8 cellular contexts compared by ENCODE assay signal in the genomic region with DNA sequence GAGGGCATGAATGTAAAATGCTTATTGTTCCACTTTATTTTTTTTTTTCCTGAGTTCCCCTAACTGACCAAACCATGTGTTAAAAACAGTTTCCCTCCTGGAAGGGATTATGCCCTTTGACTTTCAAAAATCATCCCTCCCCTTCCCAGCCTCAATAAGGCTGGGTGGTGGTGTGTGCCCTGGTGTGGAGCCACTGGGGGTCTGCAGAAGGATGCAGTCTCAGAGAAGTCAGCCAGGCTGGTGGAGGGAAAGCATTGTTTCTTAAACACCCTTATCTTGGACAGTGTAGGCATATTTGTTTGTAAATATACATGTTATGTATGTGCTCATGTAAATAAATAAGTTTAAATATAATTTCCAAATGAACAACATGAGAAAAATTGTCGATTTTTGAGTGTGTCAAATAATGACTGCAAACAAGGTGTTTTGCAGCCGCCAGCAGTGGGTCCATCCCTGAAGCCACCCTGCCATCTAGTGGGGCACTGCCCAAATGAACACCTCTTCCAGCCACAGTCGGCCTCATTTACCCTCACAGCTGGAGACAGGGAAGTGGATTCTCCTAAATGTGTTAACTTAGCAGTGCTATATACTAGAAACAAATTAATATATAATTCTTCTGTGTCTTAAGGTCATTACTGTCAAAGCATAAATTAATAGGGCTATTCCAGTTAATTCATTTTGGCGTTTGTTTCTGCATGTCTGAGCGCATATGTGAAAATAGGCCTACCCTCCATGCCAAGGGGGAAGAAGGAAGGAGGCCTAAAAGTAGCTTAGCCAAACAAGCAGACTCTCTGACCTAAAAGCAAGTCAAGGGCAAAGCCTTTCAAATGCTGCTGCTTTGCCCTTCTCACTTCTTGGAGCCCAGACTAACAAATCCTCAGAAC.
A peak's percentile ranks its signal among the peaks of the same experiment; 100 is the strongest.
DNase-seq lines count a peak whose midpoint lies in the region; ATAC-seq, FAIRE-seq and TF ChIP-seq lines count a peak whose summit lies in the region.

No MANE protein-coding gene starts in this region.

- H2AFZ ChIP-seq in K562 (ENCODE audit: low read depth, low read length) = no peak overlapping the region

- WGBS in K562 (ENCODE audit: insufficient coverage, low coverage, missing lambda C conversion rate) = 2% methylated on average over 5 of the region's 5 CpGs

- no peaks in the 10 kb centered on the region for H3K4me1 ChIP-seq in K562 (replicated peaks in 1 of 2; ENCODE audit: control insufficient read depth in 2 of 2, insufficient read depth in 2 of 2, low read length in 2 of 2)

- POLR2A ChIA-PET in K562 (lab: Yijun Ruan, JAX) = no interaction called here

- ATAC-seq in GM18511 (IDR thresholded peaks at IDR 0.05; ENCODE audit: unreplicated experiment) (peak; percentile 87), K562 (no peak), HG03025 (IDR thresholded peaks at IDR 0.05; ENCODE audit: low FRiP score, unreplicated experiment) (no peak)

- H3K9me3 ChIP-seq in K562 (replicated peaks; ENCODE audit: control insufficient read depth, insufficient read depth, low read depth, low read length) = no peaks in the 10 kb centered on the region

- no peaks in the 10 kb centered on the region for H3K79me2 ChIP-seq in K562 (ENCODE audit: control insufficient read depth, insufficient read depth, low read length)

- no peaks in the 10 kb centered on the region for H4K20me1 ChIP-seq in K562 (replicated peaks; ENCODE audit: control insufficient read depth, insufficient read depth, low read length)

- CTCF ChIA-PET in K562 (lab: Yijun Ruan, JAX; ENCODE audit: low intra/inter-chr PET ratio) = no interaction called here

- in situ Hi-C loops in K562 (cut with MboI) = no loop called here

- H3K36me3 ChIP-seq in K562 (ENCODE audit: control insufficient read depth, insufficient read depth, low read length) = no peaks in the 10 kb centered on the region

- no peak overlapping the region for H3K4me2 ChIP-seq in K562 (ENCODE audit: insufficient read depth, low read length)

- no peak for DNase-seq in AG09309 (ENCODE audit: low read depth)
- DNase-seq in HT1080 (ENCODE audit: low read depth) = peak; percentile 59
- peak; percentile 19 for DNase-seq in NCI-H526 treated with DMSO at 0.1 percent for 48 hours (lab: John Stamatoyannopoulos, UW)
- peak in 1 of 4 experiments; percentile 3 for DNase-seq in K562 (ENCODE audit: extremely low read depth in 1 of 4, low spot score in 3 of 4)
- peak; percentile 55 for DNase-seq in kidney tubule cell (ENCODE audit: low spot score)
- no peak for DNase-seq in T-helper 9 cell

- no peak overlapping the region for H3K9ac ChIP-seq in K562 (ENCODE audit: insufficient read depth in 1 of 2, low read depth in 2 of 2, low read length in 2 of 2)

- intact Hi-C loops in K562 (cut with micrococcal nuclease) = no loop called here

- H3K27me3 ChIP-seq in K562 (ENCODE audit: control insufficient read depth in 2 of 2, insufficient read depth in 2 of 2, low read length in 2 of 2) = no peaks in the 10 kb centered on the region

- peak; percentile 56 for TF ChIP-seq CTCF in AG09309 (IDR thresholded peaks at IDR 0.05; ENCODE audit: control insufficient read depth, insufficient read depth, low read depth, low read length, missing control alignments)
- 0 out of 6 replicates have a peak, but pooled peaks of 2 of the 3 experiments have one; percentile 11 to 30 for TF ChIP-seq CTCF in K562 (IDR thresholded peaks at IDR 0.05 in 2 of 3, conservative IDR thresholded peaks at IDR 0.05 in 1 of 3; ENCODE audit: insufficient read depth in 2 of 3, low read depth in 1 of 3, low read length in 3 of 3)

- H3K4me3 ChIP-seq in AG09309 (ENCODE audit: control insufficient read depth, low read depth, low read length) (no peak overlapping the region), K562 (no peak overlapping the region)

- no peak for TF ChIP-seq POLR2A in K562 (conservative IDR thresholded peaks at IDR 0.05)

- no peak overlapping the region for H3K27ac ChIP-seq in K562 (ENCODE audit: extremely low read depth, low read depth, low read length)

- no peak for FAIRE-seq in K562 (lab: Jason Lieb, UNC)

- TF ChIP-seq RAD21 in K562 (CRISPR knock-in tag; conservative IDR thresholded peaks at IDR 0.05 in 1 of 2, IDR thresholded peaks at IDR 0.05 in 1 of 2) = peak; percentile 26 to 39; a peak in 2 of 4 replicates

- no TSS peak for BruUV-seq in K562 (replicated peaks; lab: Mats Ljungman, UMichigan)

- H3K9me1 ChIP-seq in K562 (ENCODE audit: control insufficient read depth, insufficient read depth, low read length) = no peaks in the 10 kb centered on the region

- no peak for TF ChIP-seq EP300 in K562 (IDR thresholded peaks at IDR 0.05; ENCODE audit: low read length)

TF ChIP-seq in K562, 482 proteins besides CTCF, POLR2A, EP300 and RAD21:
- TF ChIP-seq SMARCE1 (IDR thresholded peaks at IDR 0.05) = no peak
- no peak for TF ChIP-seq TOE1 (IDR thresholded peaks at IDR 0.05; ENCODE audit: borderline replicate concordance)
- no peak for TF ChIP-seq TOE1 (CRISPR knock-in tag; IDR thresholded peaks at IDR 0.05; ENCODE audit: borderline replicate concordance, low read depth)
- TF ChIP-seq, protein P1, sequence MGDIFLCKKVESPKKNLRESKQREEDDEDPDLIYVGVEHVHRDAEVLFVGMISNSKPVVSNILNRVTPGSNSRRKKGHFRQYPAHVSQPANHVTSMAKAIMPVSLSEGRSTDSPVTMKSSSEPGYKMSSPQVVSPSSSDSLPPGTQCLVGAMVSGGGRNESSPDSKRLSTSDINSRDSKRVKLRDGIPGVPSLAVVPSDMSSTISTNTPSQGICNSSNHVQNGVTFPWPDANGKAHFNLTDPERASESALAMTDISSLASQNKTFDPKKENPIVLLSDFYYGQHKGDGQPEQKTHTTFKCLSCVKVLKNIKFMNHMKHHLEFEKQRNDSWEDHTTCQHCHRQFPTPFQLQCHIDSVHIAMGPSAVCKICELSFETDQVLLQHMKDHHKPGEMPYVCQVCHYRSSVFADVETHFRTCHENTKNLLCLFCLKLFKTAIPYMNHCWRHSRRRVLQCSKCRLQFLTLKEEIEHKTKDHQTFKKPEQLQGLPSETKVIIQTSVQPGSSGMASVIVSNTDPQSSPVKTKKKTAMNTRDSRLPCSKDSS (IDR thresholded peaks at IDR 0.05; ENCODE audit: low read depth, partially characterized antibody) = no peak
- no peak for TF ChIP-seq STAG1 (CRISPR knock-in tag; IDR thresholded peaks at IDR 0.05; ENCODE audit: borderline replicate concordance)
- no peak for TF ChIP-seq JUNB (CRISPR knock-in tag; conservative IDR thresholded peaks at IDR 0.05)
- TF ChIP-seq FOXJ2 (tag; IDR thresholded peaks at IDR 0.05) = no peak
- no peak for TF ChIP-seq POLR3G (IDR thresholded peaks at IDR 0.05; ENCODE audit: extremely low read depth, insufficient read length, insufficient replicate concordance)
- TF ChIP-seq EHMT2 (IDR thresholded peaks at IDR 0.05) = no peak
- no peak for TF ChIP-seq SMARCA4 (IDR thresholded peaks at IDR 0.05)
- TF ChIP-seq, protein P2, sequence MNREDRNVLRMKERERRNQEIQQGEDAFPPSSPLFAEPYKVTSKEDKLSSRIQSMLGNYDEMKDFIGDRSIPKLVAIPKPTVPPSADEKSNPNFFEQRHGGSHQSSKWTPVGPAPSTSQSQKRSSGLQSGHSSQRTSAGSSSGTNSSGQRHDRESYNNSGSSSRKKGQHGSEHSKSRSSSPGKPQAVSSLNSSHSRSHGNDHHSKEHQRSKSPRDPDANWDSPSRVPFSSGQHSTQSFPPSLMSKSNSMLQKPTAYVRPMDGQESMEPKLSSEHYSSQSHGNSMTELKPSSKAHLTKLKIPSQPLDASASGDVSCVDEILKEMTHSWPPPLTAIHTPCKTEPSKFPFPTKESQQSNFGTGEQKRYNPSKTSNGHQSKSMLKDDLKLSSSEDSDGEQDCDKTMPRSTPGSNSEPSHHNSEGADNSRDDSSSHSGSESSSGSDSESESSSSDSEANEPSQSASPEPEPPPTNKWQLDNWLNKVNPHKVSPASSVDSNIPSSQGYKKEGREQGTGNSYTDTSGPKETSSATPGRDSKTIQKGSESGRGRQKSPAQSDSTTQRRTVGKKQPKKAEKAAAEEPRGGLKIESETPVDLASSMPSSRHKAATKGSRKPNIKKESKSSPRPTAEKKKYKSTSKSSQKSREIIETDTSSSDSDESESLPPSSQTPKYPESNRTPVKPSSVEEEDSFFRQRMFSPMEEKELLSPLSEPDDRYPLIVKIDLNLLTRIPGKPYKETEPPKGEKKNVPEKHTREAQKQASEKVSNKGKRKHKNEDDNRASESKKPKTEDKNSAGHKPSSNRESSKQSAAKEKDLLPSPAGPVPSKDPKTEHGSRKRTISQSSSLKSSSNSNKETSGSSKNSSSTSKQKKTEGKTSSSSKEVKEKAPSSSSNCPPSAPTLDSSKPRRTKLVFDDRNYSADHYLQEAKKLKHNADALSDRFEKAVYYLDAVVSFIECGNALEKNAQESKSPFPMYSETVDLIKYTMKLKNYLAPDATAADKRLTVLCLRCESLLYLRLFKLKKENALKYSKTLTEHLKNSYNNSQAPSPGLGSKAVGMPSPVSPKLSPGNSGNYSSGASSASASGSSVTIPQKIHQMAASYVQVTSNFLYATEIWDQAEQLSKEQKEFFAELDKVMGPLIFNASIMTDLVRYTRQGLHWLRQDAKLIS (CRISPR knock-in tag; IDR thresholded peaks at IDR 0.05) = no peak
- TF ChIP-seq, protein P3, sequence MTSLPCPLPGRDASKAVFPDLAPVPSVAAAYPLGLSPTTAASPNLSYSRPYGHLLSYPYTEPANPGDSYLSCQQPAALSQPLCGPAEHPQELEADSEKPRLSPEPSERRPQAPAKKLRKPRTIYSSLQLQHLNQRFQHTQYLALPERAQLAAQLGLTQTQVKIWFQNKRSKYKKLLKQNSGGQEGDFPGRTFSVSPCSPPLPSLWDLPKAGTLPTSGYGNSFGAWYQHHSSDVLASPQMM (CRISPR knock-in tag; IDR thresholded peaks at IDR 0.05) = no peak
- no peak for TF ChIP-seq MAFG (tag; conservative IDR thresholded peaks at IDR 0.05)
- no peak for TF ChIP-seq FOXM1 (IDR thresholded peaks at IDR 0.05; ENCODE audit: low read depth)
- no peak for TF ChIP-seq FOXM1 (CRISPR knock-in tag; IDR thresholded peaks at IDR 0.05; ENCODE audit: low read depth)
- TF ChIP-seq SMAD2 (IDR thresholded peaks at IDR 0.05; ENCODE audit: low read depth, low read length) = no peak
- no peak for TF ChIP-seq RBM25 (IDR thresholded peaks at IDR 0.05; ENCODE audit: low read depth, low read length, severe bottlenecking)
TF ChIP-seq in K562: peak in this region for 0.

Comparison
In these comparisons a context has a peak if more than half of its experiments do, and no peak if none do; other contexts are left out.
1. DNase-seq: peak in HT1080 (single experiment), NCI-H526 treated with DMSO at 0.1 percent for 48 hours (single experiment) and kidney tubule cell (single experiment); none in AG09309 (single experiment) and T-helper 9 cell (single experiment).